In the genomic region with DNA sequence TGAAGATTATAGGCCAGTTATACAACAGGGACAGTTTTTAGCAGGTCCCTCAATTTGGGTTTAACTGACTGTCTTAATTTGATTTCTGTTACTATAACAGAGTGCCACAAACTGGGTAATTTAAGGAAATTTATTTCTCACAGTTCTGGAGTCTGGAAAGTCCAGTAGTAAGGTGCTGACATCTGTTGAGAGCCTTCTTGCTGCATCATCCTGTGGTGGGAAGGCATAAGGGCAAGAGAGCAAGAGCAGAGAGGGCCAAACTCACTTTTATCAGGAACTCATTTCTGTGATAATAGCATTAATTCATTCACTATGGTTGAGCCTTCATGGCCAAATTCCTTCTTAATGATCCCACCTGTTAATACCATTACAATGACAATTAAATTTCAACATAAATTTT, we compare ENCODE assay signal across 16 cellular contexts. TPM values are rescaled to one million over a fixed set of nuclear protein-coding genes. Genes with fewer than 3 reads are reported as not detected.
A peak's percentile ranks its signal among the peaks of the same experiment; 100 is the strongest.
DNase-seq lines count a peak whose midpoint lies in the region; ATAC-seq, FAIRE-seq and TF ChIP-seq lines count a peak whose summit lies in the region.
"Had no signal": no experiment of that assay in that cellular context is flagged by ENCODE, and none has a peak within 500 bp of the region (broad histone marks: within the 10 kb centered on the region; RNA-seq: fewer than 3 reads in every experiment).

No MANE protein-coding gene starts in this region.

- H4K91ac ChIP-seq in H9 (ENCODE audit: insufficient read length, low read depth, low read length) = no peak overlapping the region

- no peak for FAIRE-seq in kidney (lab: Jason Lieb, UNC)
- FAIRE-seq: HepG2 had no signal

- H2BK15ac ChIP-seq in H9 (ENCODE audit: low read depth, low read length) = no peak overlapping the region

- no peak for ATAC-seq in activated T-cell treated with anti-CD3 and anti-CD28 coated beads, Interleukin-2, amount 50 U/mL, for 72 hours (replicated peaks in 1 of 2)
- ATAC-seq in right cardiac atrium (peak; percentile 32 to 48), HG02885 (IDR thresholded peaks at IDR 0.05; ENCODE audit: poor library complexity, unreplicated experiment) (no peak)
- no peak for ATAC-seq in naive thymus-derived CD4-positive, alpha-beta T cell
- ATAC-seq: HCT116, HepG2 had no signal

- no peaks in the 10 kb centered on the region for H3K9me3 ChIP-seq in H9 (ENCODE audit: control insufficient read depth, low read depth, low read length)
- no peaks in the 10 kb centered on the region for H3K9me3 ChIP-seq in right cardiac atrium (ENCODE audit: control insufficient read depth, low read length)
- no peaks in the 10 kb centered on the region for H3K9me3 ChIP-seq in naive thymus-derived CD4-positive, alpha-beta T cell (ENCODE audit: control insufficient read depth in 2 of 3, low read length in 3 of 3)
- no peaks in the 10 kb centered on the region for H3K9me3 ChIP-seq in kidney (ENCODE audit: control insufficient read depth in 1 of 2, low read length in 2 of 2)
- H3K9me3 ChIP-seq: Caco-2 had no signal

- H3K27me3 Mint-ChIP-seq in activated T-cell treated with anti-CD3 and anti-CD28 coated beads, Interleukin-2, amount 50 U/mL, for 72 hours (ENCODE audit: low read depth) = no peaks in the 10 kb centered on the region
- H3K27me3 Mint-ChIP-seq in H9 (ENCODE audit: low read depth) = no peaks in the 10 kb centered on the region
- no peaks in the 10 kb centered on the region for H3K27me3 Mint-ChIP-seq in naive thymus-derived CD4-positive, alpha-beta T cell
- H3K27me3 Mint-ChIP-seq: CD8-positive, alpha-beta memory T cell had no signal

- H3K4me1 ChIP-seq in H9 (ENCODE audit: insufficient read depth, low read length) (no peaks in the 10 kb centered on the region), right cardiac atrium (ENCODE audit: control insufficient read depth, insufficient read depth, low read length) (peaks cover 5% of the 10 kb centered on the region), kidney (ENCODE audit: control insufficient read depth in 1 of 2, insufficient read depth in 1 of 2, low read depth in 1 of 2, low read length in 2 of 2) (peaks cover 0 to 5% of the 10 kb centered on the region in 2 donors)
- no peaks in the 10 kb centered on the region for H3K4me1 ChIP-seq in naive thymus-derived CD4-positive, alpha-beta T cell (ENCODE audit: control insufficient read depth in 2 of 2, insufficient read depth in 2 of 2, low read length in 2 of 2)
- H3K4me1 ChIP-seq: Caco-2 had no signal

- H3K79me1 ChIP-seq in H9 (ENCODE audit: insufficient read depth, low read depth, low read length, poor library complexity, severe bottlenecking) = no peaks in the 10 kb centered on the region

- H3K56ac ChIP-seq in H9 (ENCODE audit: insufficient read length, low read depth, low read length) = no peak overlapping the region

- H3K23me2 ChIP-seq in H9 (ENCODE audit: insufficient read length, low read depth, low read length, poor library complexity, severe bottlenecking) = no peaks in the 10 kb centered on the region

- H3K27ac ChIP-seq in H9 (ENCODE audit: insufficient read length, low read depth, low read length) = no peak overlapping the region
- no peak overlapping the region for H3K27ac ChIP-seq in right cardiac atrium (ENCODE audit: low read length)
- no peak overlapping the region for H3K27ac ChIP-seq in naive thymus-derived CD4-positive, alpha-beta T cell (ENCODE audit: low read depth, low read length)
- no peak overlapping the region for H3K27ac ChIP-seq in kidney (ENCODE audit: low read depth in 2 of 2, low read length in 2 of 2)
- H3K27ac ChIP-seq: 22Rv1 had no signal

- H3K27me3 ChIP-seq in H9 (ENCODE audit: insufficient read depth, low read length) (no peaks in the 10 kb centered on the region), right cardiac atrium (ENCODE audit: control insufficient read depth, insufficient read depth) (no peaks in the 10 kb centered on the region)
- H3K27me3 ChIP-seq in naive thymus-derived CD4-positive, alpha-beta T cell (ENCODE audit: control insufficient read depth in 2 of 2, insufficient read depth in 2 of 2, low read length in 2 of 2) = no peaks in the 10 kb centered on the region

- H3K36me3 ChIP-seq in naive thymus-derived CD4-positive, alpha-beta T cell (ENCODE audit: control insufficient read depth in 2 of 3, insufficient read depth in 3 of 3, low read length in 3 of 3) = no peaks in the 10 kb centered on the region
- no peaks in the 10 kb centered on the region for H3K36me3 ChIP-seq in kidney (ENCODE audit: control insufficient read depth in 1 of 2, insufficient read depth in 2 of 2, low read length in 2 of 2)

- H3T11ph ChIP-seq in H9 (ENCODE audit: low read length) = no peak overlapping the region

- H3K27ac Mint-ChIP-seq in activated T-cell treated with anti-CD3 and anti-CD28 coated beads, Interleukin-2, amount 50 U/mL, for 72 hours = peak overlapping the region; percentile 19
- peak overlapping the region in 2 of 3 experiments; percentile 40 to 63; a peak in 2 of 7 replicates for H3K27ac Mint-ChIP-seq in H9
- H3K27ac Mint-ChIP-seq in naive thymus-derived CD4-positive, alpha-beta T cell = no peak overlapping the region
- H3K27ac Mint-ChIP-seq: CD14-positive monocyte had no signal

- CTCF ChIA-PET in naive thymus-derived CD4-positive, alpha-beta T cell (lab: Charles Lee) = no interaction called here

- no peak overlapping the region for H3K4ac ChIP-seq in H9 (ENCODE audit: low read depth, low read length)

- H2BK5ac ChIP-seq in H9 (ENCODE audit: insufficient read length, low read length) = no peak overlapping the region

- H3K4me1 Mint-ChIP-seq in activated T-cell treated with anti-CD3 and anti-CD28 coated beads, Interleukin-2, amount 50 U/mL, for 72 hours (ENCODE audit: low read depth) = peaks cover 16% of the 10 kb centered on the region
- H3K4me1 Mint-ChIP-seq in H9 = peaks cover 9 to 10% of the 10 kb centered on the region in 2 experiments; a peak in 3 of 4 replicates
- peaks cover 0 to 85% (median 75%) of the 10 kb centered on the region in 7 donors for H3K4me1 Mint-ChIP-seq in naive thymus-derived CD4-positive, alpha-beta T cell

- H2BK12ac ChIP-seq in H9 (ENCODE audit: insufficient read length, low read depth, low read length) = no peak overlapping the region

- no peak overlapping the region for H2AFZ ChIP-seq in H9 (ENCODE audit: low read length)

- no peak overlapping the region for H3K4me3 ChIP-seq in choroid plexus epithelial cell (ENCODE audit: low read depth, low read length)
- no peak overlapping the region for H3K4me3 ChIP-seq in right cardiac atrium (ENCODE audit: low read length)
- no peak overlapping the region for H3K4me3 ChIP-seq in naive thymus-derived CD4-positive, alpha-beta T cell (ENCODE audit: low read length)
- H3K4me3 ChIP-seq in kidney (ENCODE audit: low read length in 2 of 2) = no peak overlapping the region

- intact Hi-C loops in right cardiac atrium (cut with DNase I) (no loop called here), kidney (cut with DNase I) (no loop called here)
- intact Hi-C loops in naive thymus-derived CD4-positive, alpha-beta T cell (cut with micrococcal nuclease) = no loop called here

- H3K9ac ChIP-seq in H9 (ENCODE audit: extremely low read depth, insufficient read length, low read length) = no peak overlapping the region
- H3K9ac ChIP-seq in kidney (ENCODE audit: low read length in 2 of 2) = no peak overlapping the region

- no peaks in the 10 kb centered on the region for H3K36me3 Mint-ChIP-seq in activated T-cell treated with anti-CD3 and anti-CD28 coated beads, Interleukin-2, amount 50 U/mL, for 72 hours (ENCODE audit: insufficient read depth in 2 of 2)
- no peaks in the 10 kb centered on the region for H3K36me3 Mint-ChIP-seq in H9 (ENCODE audit: insufficient read depth in 1 of 3, low read depth in 3 of 3)
- H3K36me3 Mint-ChIP-seq in naive thymus-derived CD4-positive, alpha-beta T cell = peaks cover 0 to 13% (median 0%) of the 10 kb centered on the region in 5 donors
- H3K36me3 Mint-ChIP-seq: CD8-positive, alpha-beta memory T cell had no signal

- H3K4me2 ChIP-seq in H9 (ENCODE audit: insufficient read depth, insufficient read length, low read length) = no peak overlapping the region

- no peak overlapping the region for H2BK120ac ChIP-seq in H9 (ENCODE audit: low read depth, low read length, poor library complexity, severe bottlenecking)

- 0 out of 2 replicates have a peak, but pooled peaks cover 2% of the 10 kb centered on the region for H3K79me2 ChIP-seq in H9 (ENCODE audit: insufficient read depth, low read length)

- H3K14ac ChIP-seq in H9 (ENCODE audit: insufficient read depth, low read length) = no peak overlapping the region

- H3K23ac ChIP-seq in H9 (ENCODE audit: insufficient read length, low read depth, low read length) = no peak overlapping the region

- no peak for DNase-seq in activated T-cell treated with anti-CD3 and anti-CD28 coated beads, Interleukin-2, amount 50 U/mL, for 72 hours
- no peak for DNase-seq in activated T-cell treated with anti-CD3 and anti-CD28 coated beads for 4 hours
- no peak for DNase-seq in H9
- DNase-seq in choroid plexus epithelial cell (ENCODE audit: low read depth) = peak; percentile 18
- DNase-seq in right cardiac atrium = no peak
- no peak for DNase-seq in naive thymus-derived CD4-positive, alpha-beta T cell
- no peak for DNase-seq in kidney
- DNase-seq: Caco-2; CD8-positive, alpha-beta memory T cell; DND-41; GDM1 had no signal

- no peaks in the 10 kb centered on the region for H3K9me3 Mint-ChIP-seq in activated T-cell treated with anti-CD3 and anti-CD28 coated beads, Interleukin-2, amount 50 U/mL, for 72 hours
- no peaks in the 10 kb centered on the region for H3K9me3 Mint-ChIP-seq in H9
- H3K9me3 Mint-ChIP-seq in naive thymus-derived CD4-positive, alpha-beta T cell = no peaks in the 10 kb centered on the region
- H3K9me3 Mint-ChIP-seq: CD14-positive monocyte; CD8-positive, alpha-beta memory T cell had no signal

- no peak overlapping the region for H4K5ac ChIP-seq in H9 (ENCODE audit: insufficient read length, low read depth, low read length)

- POLR2A ChIA-PET in naive thymus-derived CD4-positive, alpha-beta T cell (lab: Charles Lee) = no interaction called here

- H3K18ac ChIP-seq in H9 (ENCODE audit: insufficient read length, low read depth, low read length) = no peak overlapping the region

- no peak overlapping the region for H3K4me3 Mint-ChIP-seq in activated T-cell treated with anti-CD3 and anti-CD28 coated beads, Interleukin-2, amount 50 U/mL, for 72 hours
- no peak overlapping the region for H3K4me3 Mint-ChIP-seq in H9
- no peak overlapping the region for H3K4me3 Mint-ChIP-seq in naive thymus-derived CD4-positive, alpha-beta T cell
- H3K4me3 Mint-ChIP-seq: CD14-positive monocyte; CD8-positive, alpha-beta memory T cell had no signal

- H4K20me1 ChIP-seq in H9 (ENCODE audit: control insufficient read depth, insufficient read depth, insufficient read length) = no peaks in the 10 kb centered on the region

- H2BK20ac ChIP-seq in H9 (ENCODE audit: low read depth, low read length, poor library complexity, severe bottlenecking) = no peak overlapping the region

- no peak overlapping the region for H4K8ac ChIP-seq in H9 (replicated peaks; ENCODE audit: insufficient read length, low read depth, low read length)

- no peak for TF ChIP-seq CTCF in H9 (conservative IDR thresholded peaks at IDR 0.05)
- no peak for TF ChIP-seq CTCF in choroid plexus epithelial cell (conservative IDR thresholded peaks at IDR 0.05; ENCODE audit: low read depth, low read length)
- TF ChIP-seq CTCF in kidney (IDR thresholded peaks at IDR 0.05; ENCODE audit: borderline replicate concordance, extremely low read depth, insufficient read depth) = no peak

- no peak overlapping the region for H2AK5ac ChIP-seq in H9 (ENCODE audit: insufficient read length, low read length)

RNA-seq across cellular contexts. Expression of gene DIS3L2, which starts 36.5 kb away (rescaled TPM):
- total RNA-seq in activated T-cell treated with anti-CD3 and anti-CD28 coated beads, Interleukin-2, amount 50 U/mL, for 72 hours = 10 to 100 TPM; 28.8 to 38.3 TPM
- total RNA-seq in H9 (2021) (28.1 and 28.2 TPM in 2 replicates), right cardiac atrium (10 to 100 TPM; 19.2 to 25.4 (median 22.4) TPM), kidney (47.7 TPM)
- polyA plus RNA-seq in right cardiac atrium (11.0 TPM), kidney (ENCODE audit: insufficient read depth, low read depth, low replicate concordance) (12.3 TPM)
- total RNA-seq in naive thymus-derived CD4-positive, alpha-beta T cell = 10 to 100 TPM; 47.1 to 78.4 (median 66.4) TPM
- 10 to 100 TPM; 17.9 to 20.5 TPM for polyA plus RNA-seq in naive thymus-derived CD4-positive, alpha-beta T cell

Comparison
In these comparisons a context has a peak if more than half of its experiments do, and no peak if none do; other contexts are left out.
1. ATAC-seq: peak in right cardiac atrium (2 of 2); none in activated T-cell treated with anti-CD3 and anti-CD28 coated beads, Interleukin-2, amount 50 U/mL, for 72 hours (0 of 2), naive thymus-derived CD4-positive, alpha-beta T cell (single experiment) and HG02885 (single experiment).
2. H3K27ac Mint-ChIP-seq: peak in activated T-cell treated with anti-CD3 and anti-CD28 coated beads, Interleukin-2, amount 50 U/mL, for 72 hours (single experiment) and H9 (2 of 3); none in naive thymus-derived CD4-positive, alpha-beta T cell (0 of 9).